Comparison of ENCODE assay signal across 1 cellular context in the genomic region with DNA sequence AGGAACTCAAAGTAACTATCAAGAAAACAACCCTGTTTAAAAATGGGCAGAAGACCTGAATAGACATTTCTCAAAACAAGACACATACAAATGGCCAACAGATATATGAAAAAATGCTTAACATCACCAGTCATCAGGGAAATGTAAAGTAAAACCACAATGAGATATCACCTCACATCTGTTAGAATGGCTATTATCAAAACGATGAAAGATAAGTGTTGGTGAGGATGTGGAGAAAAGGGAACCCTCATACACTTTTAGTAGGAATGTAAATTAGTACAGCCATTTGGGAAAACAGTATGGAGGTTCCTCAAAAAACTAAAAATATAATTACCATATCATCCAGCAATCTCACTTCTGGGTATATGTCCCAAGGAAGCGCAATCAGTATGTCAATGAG.
TF ChIP-seq lines count a peak whose summit lies in the region.

No MANE protein-coding gene starts in this region.

TF ChIP-seq in K562, 482 proteins besides CTCF, POLR2A, EP300 and RAD21:
- TF ChIP-seq ZNF146 (CRISPR knock-in tag; IDR thresholded peaks at IDR 0.05; ENCODE audit: unreplicated experiment) (no peak), CBFA2T3 (IDR thresholded peaks at IDR 0.05) (peak; percentile 24), TAF15 (IDR thresholded peaks at IDR 0.05; ENCODE audit: low read depth, low read length) (no peak), PHF21A (IDR thresholded peaks at IDR 0.05; ENCODE audit: borderline replicate concordance, low read depth) (no peak), ESRRA (IDR thresholded peaks at IDR 0.05; ENCODE audit: borderline replicate concordance, low read depth) (peak; percentile 38; the same call in 1 of the 2 replicates), KAT7 (CRISPR knock-in tag; IDR thresholded peaks at IDR 0.05; ENCODE audit: borderline replicate concordance) (0 out of 2 replicates have a peak, but pooled peaks have one; percentile 28), SMARCE1 (IDR thresholded peaks at IDR 0.05) (peak; percentile 50; the same call in 1 of the 2 replicates), ARID1B (IDR thresholded peaks at IDR 0.05) (peak; percentile 39), TEAD4 (IDR thresholded peaks at IDR 0.05; ENCODE audit: low read length) (peak; percentile 60; the same call in 1 of the 2 replicates), TEAD4 (CRISPR knock-in tag; IDR thresholded peaks at IDR 0.05; ENCODE audit: borderline replicate concordance) (no peak), SOX6 (IDR thresholded peaks at IDR 0.05) (peak; percentile 62; the same call in 1 of the 2 replicates), TCF3 (CRISPR knock-in tag; IDR thresholded peaks at IDR 0.05) (0 out of 2 replicates have a peak, but pooled peaks have one; percentile 27), ZNF764 (CRISPR knock-in tag; IDR thresholded peaks at IDR 0.05; ENCODE audit: low read depth) (0 out of 2 replicates have a peak, but pooled peaks have one; percentile 13), EP400 (IDR thresholded peaks at IDR 0.05) (0 out of 2 replicates have a peak, but pooled peaks have one; percentile 4), FOSL1 (tag; conservative IDR thresholded peaks at IDR 0.05) (peak; percentile 35; the same call in 1 of the 2 replicates)
TF ChIP-seq in K562: peak in this region for 11.
